10 cellular contexts compared by ENCODE assay signal in genomic region chr3:32469151-32469874, GRCh38. TPM values are rescaled to one million over a fixed set of nuclear protein-coding genes. Genes with fewer than 3 reads are reported as not detected.
DNase-seq lines count a peak whose midpoint lies in the region; ATAC-seq and TF ChIP-seq lines count a peak whose summit lies in the region.
"Had no signal": no experiment of that assay in that cellular context is flagged by ENCODE, and none has a peak within 500 bp of the region (broad histone marks: within the 10 kb centered on the region; RNA-seq: fewer than 3 reads in every experiment).

No MANE protein-coding gene starts in this region.

- no peak overlapping the region for H3K4me3 Mint-ChIP-seq in activated CD4-positive, alpha-beta T cell treated with anti-CD3 and anti-CD28 coated beads, Interleukin-2, amount 10 ng/mL, durations not matched to agents 24 days and 14 days
- no peak overlapping the region for H3K4me3 Mint-ChIP-seq in activated CD8-positive, alpha-beta T cell treated with anti-CD3 and anti-CD28 coated beads, Interleukin-2, amount 10 ng/mL, durations not matched to agents 7 days and 5 days
- H3K4me3 Mint-ChIP-seq in stimulated activated naive B cell treated with anti-CD40 and anti-IgM and Interleukin-4, amounts not matched to agents 10 μg/mL and 1 μg/mL and 100 μg/mL, for 72 hours, result peak overlapping the region in 1 of 2 donors; percentile 42
- H3K4me3 Mint-ChIP-seq: activated T-cell treated with anti-CD3 and anti-CD28 coated beads, Interleukin-2, amount 50 U/mL, for 4 hours; neural progenitor cell had no signal

- peak; percentile 56 for DNase-seq in activated CD4-positive, alpha-beta T cell treated with anti-CD3 and anti-CD28 coated beads, Interleukin-2, amount 10 ng/mL, durations not matched to agents 24 days and 14 days
- DNase-seq in activated CD4-positive, alpha-beta T cell treated with anti-CD3 and anti-CD28 coated beads, Interleukin-2, amount 50 U/mL, for 1 hour, result no peak
- no peak for DNase-seq in activated CD8-positive, alpha-beta T cell treated with anti-CD3 and anti-CD28 coated beads, Interleukin-2, amount 10 ng/mL, durations not matched to agents 7 days and 5 days
- no peak for DNase-seq in stimulated activated naive B cell treated with anti-CD40 and anti-IgM and Interleukin-4, amounts not matched to agents 10 μg/mL and 1 μg/mL and 100 μg/mL, for 72 hours
- DNase-seq in DMS53 treated with DMSO at 0.1 percent for 48 hours (lab: John Stamatoyannopoulos, UW; ENCODE audit: unreplicated experiment) (no peak), Peyer's patch (no peak), ecto neural progenitor cell (ENCODE audit: low spot score) (no peak)
- DNase-seq: activated T-cell treated with anti-CD3 and anti-CD28 coated beads, Interleukin-2, amount 50 U/mL, for 4 hours had no signal

- no peak for TF ChIP-seq CTCF in Peyer's patch (IDR thresholded peaks at IDR 0.05)

- no peak overlapping the region for H3K4me3 ChIP-seq in Peyer's patch
- H3K4me3 ChIP-seq: neural progenitor cell had no signal

- no peaks in the 10 kb centered on the region for H3K9me3 ChIP-seq in Peyer's patch

- CTCF ChIA-PET in activated CD8-positive, alpha-beta T cell treated with anti-CD3 and anti-CD28 coated beads, Interleukin-2, amount 10 ng/mL, durations not matched to agents 7 days and 5 days (lab: Charles Lee), result interaction anchor here (0.6 to 6.0 kb wide), 20 partner anchors 8 to 98 kb away, joined by 3 to 107 read pairs (median 12); partner anchors contain the start of gene CMTM7

- peak overlapping the region in 1 of 4 donors; percentile 11 for H3K27ac ChIP-seq in Peyer's patch
- H3K27ac ChIP-seq: neural progenitor cell had no signal

- no peaks in the 10 kb centered on the region for H3K9me3 Mint-ChIP-seq in activated CD4-positive, alpha-beta T cell treated with anti-CD3 and anti-CD28 coated beads, Interleukin-2, amount 10 ng/mL, durations not matched to agents 24 days and 14 days
- no peaks in the 10 kb centered on the region for H3K9me3 Mint-ChIP-seq in activated CD8-positive, alpha-beta T cell treated with anti-CD3 and anti-CD28 coated beads, Interleukin-2, amount 10 ng/mL, durations not matched to agents 7 days and 5 days (ENCODE audit: insufficient read depth)
- H3K9me3 Mint-ChIP-seq in stimulated activated naive B cell treated with anti-CD40 and anti-IgM and Interleukin-4, amounts not matched to agents 10 μg/mL and 1 μg/mL and 100 μg/mL, for 72 hours, result no peaks in the 10 kb centered on the region
- H3K9me3 Mint-ChIP-seq: activated T-cell treated with anti-CD3 and anti-CD28 coated beads, Interleukin-2, amount 50 U/mL, for 4 hours; neural progenitor cell had no signal

- peaks cover 0 to 10% (median 7%) of the 10 kb centered on the region in 4 donors for H3K4me1 ChIP-seq in Peyer's patch

- POLR2A ChIA-PET in activated CD8-positive, alpha-beta T cell treated with anti-CD3 and anti-CD28 coated beads, Interleukin-2, amount 10 ng/mL, durations not matched to agents 7 days and 5 days (lab: Charles Lee), result interaction anchor here (0.9 to 1.5 kb wide), 2 partner anchors 9 to 32 kb away, joined by 3 to 6 read pairs; no protein-coding TSS in a partner anchor

- peaks cover 0 to 9% (median 0%) of the 10 kb centered on the region in 3 donors for H3K36me3 ChIP-seq in Peyer's patch
- H3K36me3 ChIP-seq: neural progenitor cell had no signal

- H3K27me3 ChIP-seq in Peyer's patch, result no peaks in the 10 kb centered on the region
- H3K27me3 ChIP-seq: neural progenitor cell had no signal

- H3K4me1 Mint-ChIP-seq in activated CD4-positive, alpha-beta T cell treated with anti-CD3 and anti-CD28 coated beads, Interleukin-2, amount 10 ng/mL, durations not matched to agents 24 days and 14 days, result peaks cover 32% of the 10 kb centered on the region
- peaks cover 34% of the 10 kb centered on the region for H3K4me1 Mint-ChIP-seq in activated CD8-positive, alpha-beta T cell treated with anti-CD3 and anti-CD28 coated beads, Interleukin-2, amount 10 ng/mL, durations not matched to agents 7 days and 5 days (ENCODE audit: low read depth)
- peaks cover 54 to 86% of the 10 kb centered on the region in 2 donors for H3K4me1 Mint-ChIP-seq in stimulated activated naive B cell treated with anti-CD40 and anti-IgM and Interleukin-4, amounts not matched to agents 10 μg/mL and 1 μg/mL and 100 μg/mL, for 72 hours

- intact Hi-C loops in activated CD4-positive, alpha-beta T cell treated with anti-CD3 and anti-CD28 coated beads, Interleukin-2, amount 10 ng/mL, durations not matched to agents 24 days and 14 days (cut with micrococcal nuclease), result loop anchor here (2.0 to 5.0 kb wide), 3 partner anchors 69 to 292 kb away; no protein-coding TSS in a partner anchor

- peak overlapping the region; percentile 83 for H3K27ac Mint-ChIP-seq in activated CD4-positive, alpha-beta T cell treated with anti-CD3 and anti-CD28 coated beads, Interleukin-2, amount 10 ng/mL, durations not matched to agents 24 days and 14 days
- H3K27ac Mint-ChIP-seq in activated CD8-positive, alpha-beta T cell treated with anti-CD3 and anti-CD28 coated beads, Interleukin-2, amount 10 ng/mL, durations not matched to agents 7 days and 5 days, result peak overlapping the region; percentile 77
- H3K27ac Mint-ChIP-seq in stimulated activated naive B cell treated with anti-CD40 and anti-IgM and Interleukin-4, amounts not matched to agents 10 μg/mL and 1 μg/mL and 100 μg/mL, for 72 hours, result peak overlapping the region; percentile 62
- H3K27ac Mint-ChIP-seq: neural progenitor cell had no signal

- TF ChIP-seq POLR2A in Peyer's patch (IDR thresholded peaks at IDR 0.05), result no peak

- no peaks in the 10 kb centered on the region for H3K27me3 Mint-ChIP-seq in activated CD4-positive, alpha-beta T cell treated with anti-CD3 and anti-CD28 coated beads, Interleukin-2, amount 10 ng/mL, durations not matched to agents 24 days and 14 days
- H3K27me3 Mint-ChIP-seq in activated CD8-positive, alpha-beta T cell treated with anti-CD3 and anti-CD28 coated beads, Interleukin-2, amount 10 ng/mL, durations not matched to agents 7 days and 5 days (ENCODE audit: low read depth), result no peaks in the 10 kb centered on the region
- H3K27me3 Mint-ChIP-seq in stimulated activated naive B cell treated with anti-CD40 and anti-IgM and Interleukin-4, amounts not matched to agents 10 μg/mL and 1 μg/mL and 100 μg/mL, for 72 hours, result no peaks in the 10 kb centered on the region

- peak; percentile 30 for ATAC-seq in HG02938 (IDR thresholded peaks at IDR 0.05; ENCODE audit: unreplicated experiment)
- ATAC-seq in activated CD8-positive, alpha-beta T cell treated with anti-CD3 and anti-CD28 coated beads, Interleukin-2, amount 10 ng/mL, durations not matched to agents 7 days and 5 days, result no peak
- ATAC-seq in stimulated activated naive B cell treated with anti-CD40 and anti-IgM and Interleukin-4, amounts not matched to agents 10 μg/mL and 1 μg/mL and 100 μg/mL, for 72 hours (replicated peaks), result peak; percentile 29 to 33

- peaks cover 31% of the 10 kb centered on the region for H3K36me3 Mint-ChIP-seq in activated CD4-positive, alpha-beta T cell treated with anti-CD3 and anti-CD28 coated beads, Interleukin-2, amount 10 ng/mL, durations not matched to agents 24 days and 14 days (ENCODE audit: low read depth)
- H3K36me3 Mint-ChIP-seq in activated CD8-positive, alpha-beta T cell treated with anti-CD3 and anti-CD28 coated beads, Interleukin-2, amount 10 ng/mL, durations not matched to agents 7 days and 5 days (ENCODE audit: low read depth), result peaks cover 27% of the 10 kb centered on the region
- peaks cover 67 to 69% of the 10 kb centered on the region in 2 donors for H3K36me3 Mint-ChIP-seq in stimulated activated naive B cell treated with anti-CD40 and anti-IgM and Interleukin-4, amounts not matched to agents 10 μg/mL and 1 μg/mL and 100 μg/mL, for 72 hours

RNA-seq across cellular contexts. Expression of gene CMTM6, which starts 33.3 kb away (rescaled TPM):
- 79.3 and 79.6 TPM in 2 replicates for total RNA-seq in activated CD4-positive, alpha-beta T cell treated with anti-CD3 and anti-CD28 coated beads, Interleukin-2, amount 10 ng/mL, durations not matched to agents 24 days and 14 days
- total RNA-seq in activated CD8-positive, alpha-beta T cell treated with anti-CD3 and anti-CD28 coated beads, Interleukin-2, amount 10 ng/mL, durations not matched to agents 7 days and 5 days, result 10 to 100 TPM; 49.1 to 51.5 TPM
- total RNA-seq in Peyer's patch, result 10 to 100 TPM; 14.9 to 32.8 (median 26.8) TPM
